Comparison of ENCODE assay signal across 11 cellular contexts in genomic region chr1:67618285-67619018, GRCh38.
DNase-seq lines count a peak whose midpoint lies in the region; ATAC-seq lines count a peak whose summit lies in the region.
"Had no signal": no experiment of that assay in that cellular context is flagged by ENCODE, and none has a peak within 500 bp of the region (broad histone marks: within the 10 kb centered on the region; RNA-seq: fewer than 3 reads in every experiment).

No MANE protein-coding gene starts in this region.

- in situ Hi-C loops in KBM-7 (cut with MboI; ENCODE audit: low pct_unique_long_range_greater_than_20kb, low sequenced_read_pairs): no loop called here

- no peak for ATAC-seq in GM21367 (IDR thresholded peaks at IDR 0.05; ENCODE audit: unreplicated experiment)
- no peak for ATAC-seq in HG02623 (IDR thresholded peaks at IDR 0.05; ENCODE audit: unreplicated experiment)
- ATAC-seq: HCT116 had no signal

- intact Hi-C loops in head of caudate nucleus (cut with DNase I): no loop called here
- intact Hi-C loops in posterior cingulate gyrus (cut with DNase I): no loop called here

- peak; percentile 42 for DNase-seq in Ammon's horn (ENCODE audit: low spot score)
- DNase-seq in amygdala (lab: John Stamatoyannopoulos, UW): peak in 30 of 56 donors; percentile 1 to 61 (median 17)
- peak in 25 of 42 donors; percentile 4 to 73 (median 44) for DNase-seq in head of caudate nucleus
- peak in 6 of 10 donors; percentile 18 to 74 (median 26) for DNase-seq in posterior cingulate gyrus
- no peak for DNase-seq in NCI-H2227 (lab: John Stamatoyannopoulos, UW; ENCODE audit: unreplicated experiment)
- no peak for DNase-seq in KBM-7
- DNase-seq: DND-41, NCI-H524 had no signal

Comparison
In these comparisons a context has a peak if more than half of its experiments do, and no peak if none do; other contexts are left out.
1. DNase-seq: peak in Ammon's horn (single experiment), amygdala (30 of 56), head of caudate nucleus (25 of 42) and posterior cingulate gyrus (6 of 10); none in NCI-H2227 (single experiment) and KBM-7 (single experiment).